In genomic region chr9:34522091-34522887, GRCh38 we compare ENCODE assay signal across 9 cellular contexts. TPM values are rescaled to one million over a fixed set of nuclear protein-coding genes. Genes with fewer than 3 reads are reported as not detected.
DNase-seq lines count a peak whose midpoint lies in the region; ATAC-seq, FAIRE-seq and TF ChIP-seq lines count a peak whose summit lies in the region.
"Had no signal": no experiment of that assay in that cellular context is flagged by ENCODE, and none has a peak within 500 bp of the region (broad histone marks: within the 10 kb centered on the region; RNA-seq: fewer than 3 reads in every experiment).

No MANE protein-coding gene starts in this region.

- no peaks in the 10 kb centered on the region for H3K36me3 ChIP-seq in H1 (ENCODE audit: control insufficient read depth in 2 of 4, insufficient read depth in 4 of 4, low read length in 3 of 4)
- H3K36me3 ChIP-seq in neuronal stem cell (replicated peaks in 1 of 2; ENCODE audit: control insufficient read depth in 2 of 2, insufficient read depth in 2 of 2, low read length in 2 of 2), result no peaks in the 10 kb centered on the region

- H3K27ac ChIP-seq in H1 (ENCODE audit: low read depth, low read length), result no peak overlapping the region
- H3K27ac ChIP-seq in neuronal stem cell (replicated peaks; ENCODE audit: low read length), result no peak overlapping the region

- H3K18ac ChIP-seq in H1 (ENCODE audit: extremely low read depth, low read length) (peak overlapping the region; percentile 83), neuronal stem cell (ENCODE audit: low read length) (peak overlapping the region; percentile 97)

- H2BK120ac ChIP-seq in H1 (replicated peaks; ENCODE audit: low read depth, low read length) (no peak overlapping the region), neuronal stem cell (ENCODE audit: low read depth, low read length) (peak overlapping the region; percentile 1)

- H4K8ac ChIP-seq in H1 (ENCODE audit: extremely low read depth, insufficient read depth, low read length), result no peak overlapping the region; the same call in 1 of the 2 replicates
- no peak overlapping the region for H4K8ac ChIP-seq in neuronal stem cell (ENCODE audit: low read depth, low read length)

- peak overlapping the region in 3 of 4 experiments; percentile 28 to 63 (median 42); a peak in 5 of 7 replicates for H3K9ac ChIP-seq in H1 (replicated peaks in 1 of 4; ENCODE audit: extremely low read depth in 1 of 4, low read depth in 3 of 4, low read length in 3 of 4)
- H3K9ac ChIP-seq in neuronal stem cell (ENCODE audit: low read depth, low read length, poor library complexity), result peak overlapping the region; percentile 82

- H3K9me3 ChIP-seq in H1 (ENCODE audit: insufficient read depth in 2 of 2, low read depth in 1 of 2, low read length in 1 of 2) (no peaks in the 10 kb centered on the region), neuronal stem cell (replicated peaks in 1 of 2; ENCODE audit: control insufficient read depth in 2 of 2, insufficient read depth in 1 of 2, low read depth in 1 of 2, low read length in 2 of 2) (no peaks in the 10 kb centered on the region)

- H2BK15ac ChIP-seq in H1 (ENCODE audit: low read length) (peak overlapping the region; percentile 88), neuronal stem cell (ENCODE audit: low read length) (no peak overlapping the region)

- H3K4me2 ChIP-seq in H1 (ENCODE audit: insufficient read depth in 1 of 2, low read depth in 2 of 2, low read length in 2 of 2), result peak overlapping the region; percentile 90 to 92
- H3K4me2 ChIP-seq in neuronal stem cell (ENCODE audit: insufficient read depth, low read length, poor library complexity, severe bottlenecking), result peak overlapping the region; percentile 96

- peaks cover 6% of the 10 kb centered on the region for H3K23me2 ChIP-seq in H1 (ENCODE audit: low read depth, low read length)

- ATAC-seq in GM18519 (IDR thresholded peaks at IDR 0.05; ENCODE audit: low FRiP score, unreplicated experiment), result peak; percentile 11

- H3K14ac ChIP-seq in H1 (ENCODE audit: insufficient read length) (no peak overlapping the region), neuronal stem cell (ENCODE audit: low read length) (peak overlapping the region; percentile 67)

- FAIRE-seq in H1 (lab: Jason Lieb, UNC) (no peak), RCC 7860 (lab: Jason Lieb, UNC) (no peak)

- H2BK5ac ChIP-seq in H1 (ENCODE audit: low read depth, low read length) (peak overlapping the region; percentile 60; the same call in 1 of the 2 replicates), neuronal stem cell (ENCODE audit: low read length) (peak overlapping the region; percentile 19)

- no peak for TF ChIP-seq CTCF in H1 (IDR thresholded peaks at IDR 0.05; ENCODE audit: control extremely low read depth in 1 of 3, insufficient read depth in 1 of 3, low read depth in 1 of 3, low read length in 3 of 3)

- H2AFZ ChIP-seq in H1 (ENCODE audit: low read length) (peak overlapping the region; percentile 57; the same call in 1 of the 2 replicates), neuronal stem cell (ENCODE audit: low read length) (peak overlapping the region; percentile 98)

- H4K91ac ChIP-seq in H1 (replicated peaks; ENCODE audit: insufficient read length, low read length) (peak overlapping the region; percentile 81), neuronal stem cell (ENCODE audit: low read depth, low read length, poor library complexity) (no peak overlapping the region)

- H3K27me3 ChIP-seq in H1 (replicated peaks in 1 of 4; ENCODE audit: control insufficient read depth in 3 of 4, extremely low read depth in 1 of 4, insufficient read depth in 3 of 4, low read length in 3 of 4) (peaks cover 1 to 14% (median 11%) of the 10 kb centered on the region in 4 experiments; a peak in 6 of 7 replicates), neuronal stem cell (ENCODE audit: control insufficient read depth in 3 of 3, insufficient read depth in 3 of 3, low read depth in 1 of 3, low read length in 3 of 3) (peaks cover 0 to 16% (median 6%) of the 10 kb centered on the region in 3 experiments)

- in situ Hi-C loops in KBM-7 (cut with MboI; ENCODE audit: low pct_unique_long_range_greater_than_20kb, low sequenced_read_pairs), result no loop called here

- no peak overlapping the region for H4K5ac ChIP-seq in H1 (ENCODE audit: insufficient read length, low read depth, low read length)

- WGBS in H1 (ENCODE audit: extremely low coverage in 1 of 2, insufficient coverage in 1 of 2, insufficient read length in 1 of 2, insufficient replicate concordance in 2 of 2, low coverage in 1 of 2, low lambda C conversion rate in 2 of 2, missing lambda C conversion rate in 1 of 2), 2 experiments, result 22% methylated on average over 23 of the region's 31 CpGs; no CpG with 5 or more reads in 1 of the 2 experiments
- no CpG with 5 or more reads among the region's 31 CpGs for WGBS in neuronal stem cell (ENCODE audit: extremely low coverage in 2 of 2, insufficient read length in 2 of 2, insufficient replicate concordance in 1 of 2), 2 donors

- no peak for TF ChIP-seq EP300 in H1 (IDR thresholded peaks at IDR 0.05; ENCODE audit: borderline replicate concordance in 1 of 2, low read depth in 2 of 2, low read length in 2 of 2)

- no peaks in the 10 kb centered on the region for H4K20me1 ChIP-seq in H1 (replicated peaks in 1 of 2; ENCODE audit: control insufficient read depth in 1 of 2, insufficient read depth in 2 of 2, low read length in 2 of 2)

- DNase-seq in NCI-H345 treated with DMSO at 0.1 percent for 48 hours (lab: John Stamatoyannopoulos, UW; ENCODE audit: unreplicated experiment), result peak; percentile 18
- DNase-seq in H1 (ENCODE audit: low read depth in 1 of 2, low spot score in 2 of 2), result no peak
- no peak for DNase-seq in neuronal stem cell (ENCODE audit: low spot score)
- DNase-seq in stimulated activated CD4-positive, alpha-beta T cell treated with anti-CD3 and anti-CD28 coated beads, Interleukin-4, amount 100 ng/mL, for 24 hours, result no peak
- no peak for DNase-seq in activated CD4-positive, CD25-positive, alpha-beta regulatory T cell treated with anti-CD3 and anti-CD28 coated beads, Interleukin-2, amount 50 U/mL, for 72 hours
- no peak for DNase-seq in RCC 7860 (ENCODE audit: low spot score)
- DNase-seq in KBM-7, result no peak

- H3K4ac ChIP-seq in H1 (replicated peaks; ENCODE audit: insufficient read length, low read depth, low read length) (peak overlapping the region; percentile 84), neuronal stem cell (ENCODE audit: low read length) (no peak overlapping the region)

- H3K56ac ChIP-seq in H1 (replicated peaks; ENCODE audit: insufficient read length, low read depth, low read length), result no peak overlapping the region

- CTCF ChIA-PET in H1 (lab: Charles Lee; ENCODE audit: partially characterized antibody), result interaction anchor here (0.7 to 6.2 kb wide), 10 partner anchors 9 to 85 kb away, joined by 3 to 50 read pairs (median 6); no protein-coding TSS in a partner anchor

- H3K79me1 ChIP-seq in H1 (ENCODE audit: low read depth, low read length), result no peaks in the 10 kb centered on the region
- no peaks in the 10 kb centered on the region for H3K79me1 ChIP-seq in neuronal stem cell (ENCODE audit: low read depth, low read length)

- H3K23ac ChIP-seq in H1 (ENCODE audit: insufficient read length) (no peak overlapping the region), neuronal stem cell (ENCODE audit: low read depth, low read length, poor library complexity) (peak overlapping the region; percentile 32)

- H2BK12ac ChIP-seq in H1 (ENCODE audit: low read depth, low read length), result peak overlapping the region; percentile 60; the same call in 1 of the 2 replicates
- no peak overlapping the region for H2BK12ac ChIP-seq in neuronal stem cell (ENCODE audit: low read length)

- TF ChIP-seq POLR2A in H1 (IDR thresholded peaks at IDR 0.05; ENCODE audit: control extremely low read depth in 1 of 2, low read depth in 2 of 2, low read length in 2 of 2), result no peak

- H3K4me1 ChIP-seq in H1 (replicated peaks in 1 of 4; ENCODE audit: control insufficient read depth in 3 of 4, insufficient read depth in 4 of 4, low read length in 3 of 4) (peaks cover 0 to 17% (median 8%) of the 10 kb centered on the region in 4 experiments; a peak in 6 of 7 replicates), neuronal stem cell (ENCODE audit: control insufficient read depth in 2 of 2, insufficient read depth in 1 of 2, low read depth in 1 of 2, low read length in 2 of 2) (peaks cover 7 to 11% of the 10 kb centered on the region in 2 donors)

- POLR2A ChIA-PET in H1 (lab: Charles Lee; ENCODE audit: partially characterized antibody), result interaction anchor here (1.6 kb wide), 1 partner anchor 12 kb away, joined by 3 read pairs; no protein-coding TSS in a partner anchor

- H3K4me3 ChIP-seq in H1 (ENCODE audit: extremely low read depth in 1 of 4, insufficient read depth in 2 of 4, low read depth in 3 of 4, low read length in 4 of 4), result peak overlapping the region; percentile 56 to 78 (median 64)
- H3K4me3 ChIP-seq in neuronal stem cell (ENCODE audit: low read length in 2 of 2), result peak overlapping the region; percentile 57 to 82

- no peaks in the 10 kb centered on the region for H3K79me2 ChIP-seq in H1 (ENCODE audit: control insufficient read depth in 1 of 2, insufficient read depth in 2 of 2, low read length in 2 of 2)

- no peak for TF ChIP-seq RAD21 in H1 (IDR thresholded peaks at IDR 0.05 in 1 of 2, conservative IDR thresholded peaks at IDR 0.05 in 1 of 2; ENCODE audit: low read depth in 2 of 2, low read length in 2 of 2)

- H2AK5ac ChIP-seq in H1 (ENCODE audit: low read depth, low read length) (peak overlapping the region; percentile 86), neuronal stem cell (ENCODE audit: low read depth, low read length) (peak overlapping the region; percentile 76)

- H2BK20ac ChIP-seq in H1 (ENCODE audit: low read length), result no peak overlapping the region

TF ChIP-seq in H1, 55 proteins besides CTCF, POLR2A, EP300 and RAD21 (continues in another document):
- TF ChIP-seq SUZ12 (IDR thresholded peaks at IDR 0.05; ENCODE audit: low read length) (peak; percentile 37; the same call in 1 of the 2 replicates), TEAD4 (IDR thresholded peaks at IDR 0.05; ENCODE audit: low read depth, low read length) (no peak), SP4 (IDR thresholded peaks at IDR 0.05; ENCODE audit: low read length) (no peak), BACH1 (IDR thresholded peaks at IDR 0.05; ENCODE audit: low read length) (no peak), SIX5 (IDR thresholded peaks at IDR 0.05; ENCODE audit: low read depth, low read length) (no peak), HDAC2 (IDR thresholded peaks at IDR 0.05; ENCODE audit: borderline replicate concordance in 1 of 2, low read depth in 2 of 2, low read length in 2 of 2) (no peak), TAF1 (IDR thresholded peaks at IDR 0.05; ENCODE audit: low read depth, low read length) (no peak)

RNA-seq across cellular contexts. Expression of gene ENHO, which starts 0.5 kb away (rescaled TPM):
- total RNA-seq in H1 (2021; fragmentation: NEBNext Ultra II Directional; extraction: Animal tissue kit (Norgen Biotek cat#: 25700)), result 12.2 and 14.1 TPM in 2 replicates
- 49.4 and 60.4 TPM in 2 replicates for polyA plus RNA-seq in H1 (2011; rRNA removed)
- polyA plus RNA-seq in H1 (2011; cell fraction: cytosol; rRNA removed), result 29.2 TPM
- polyA plus RNA-seq in H1 (2011; cell fraction: nucleus; rRNA removed), result 23.2 TPM
- 9.7 to 24.6 TPM (median 19.1 TPM) in 4 replicates for polyA plus RNA-seq in H1 (2012, experiment 1 of 2)
- 20.1 TPM for polyA plus RNA-seq in H1 (2012, experiment 2 of 2)
- polyA plus RNA-seq in H1 (2013, experiment 1 of 2), result 15.4 TPM
- polyA plus RNA-seq in H1 (2013, experiment 2 of 2), result 15.5 TPM
- polyA minus RNA-seq in H1 (2011; rRNA and poly(A)+ RNA removed), result 3.8 and 8.2 TPM in 2 replicates
- polyA minus RNA-seq in H1 (2011; cell fraction: cytosol; rRNA and poly(A)+ RNA removed), result 6.1 TPM
- polyA minus RNA-seq in H1 (2011; cell fraction: nucleus; rRNA and poly(A)+ RNA removed), result 7.1 TPM
- 18.0 TPM for polyA plus RNA-seq in neuronal stem cell (2013, experiment 1 of 2)
- 16.3 TPM for polyA plus RNA-seq in neuronal stem cell (2013, experiment 2 of 2)
- total RNA-seq: NCI-H460 had no signal
